Comparison of ENCODE assay signal across 1 cellular context in the genomic region with DNA sequence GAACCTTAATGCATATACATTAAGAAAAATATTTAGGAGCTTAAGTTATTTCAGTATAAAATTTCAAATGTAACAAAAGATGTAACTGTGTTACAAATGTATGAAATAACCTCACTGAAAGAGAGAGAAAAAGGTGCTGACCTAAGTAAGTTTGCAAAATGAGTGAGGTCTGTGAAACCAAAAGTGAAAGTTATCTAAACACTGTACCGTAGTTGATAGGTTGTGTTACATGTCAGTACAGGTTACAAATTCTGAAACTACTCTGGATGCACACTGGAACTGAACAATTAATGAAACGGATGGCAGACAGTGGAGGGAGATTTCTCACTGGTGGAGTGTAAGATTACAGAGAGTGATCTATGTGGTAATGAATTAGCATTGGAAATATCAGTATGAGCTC.
TF ChIP-seq lines count a peak whose summit lies in the region.

No MANE protein-coding gene starts in this region.

TF ChIP-seq in GM23338, 12 proteins besides CTCF, POLR2A, EP300 and RAD21 (continued from another document):
- TF ChIP-seq, protein P1, sequence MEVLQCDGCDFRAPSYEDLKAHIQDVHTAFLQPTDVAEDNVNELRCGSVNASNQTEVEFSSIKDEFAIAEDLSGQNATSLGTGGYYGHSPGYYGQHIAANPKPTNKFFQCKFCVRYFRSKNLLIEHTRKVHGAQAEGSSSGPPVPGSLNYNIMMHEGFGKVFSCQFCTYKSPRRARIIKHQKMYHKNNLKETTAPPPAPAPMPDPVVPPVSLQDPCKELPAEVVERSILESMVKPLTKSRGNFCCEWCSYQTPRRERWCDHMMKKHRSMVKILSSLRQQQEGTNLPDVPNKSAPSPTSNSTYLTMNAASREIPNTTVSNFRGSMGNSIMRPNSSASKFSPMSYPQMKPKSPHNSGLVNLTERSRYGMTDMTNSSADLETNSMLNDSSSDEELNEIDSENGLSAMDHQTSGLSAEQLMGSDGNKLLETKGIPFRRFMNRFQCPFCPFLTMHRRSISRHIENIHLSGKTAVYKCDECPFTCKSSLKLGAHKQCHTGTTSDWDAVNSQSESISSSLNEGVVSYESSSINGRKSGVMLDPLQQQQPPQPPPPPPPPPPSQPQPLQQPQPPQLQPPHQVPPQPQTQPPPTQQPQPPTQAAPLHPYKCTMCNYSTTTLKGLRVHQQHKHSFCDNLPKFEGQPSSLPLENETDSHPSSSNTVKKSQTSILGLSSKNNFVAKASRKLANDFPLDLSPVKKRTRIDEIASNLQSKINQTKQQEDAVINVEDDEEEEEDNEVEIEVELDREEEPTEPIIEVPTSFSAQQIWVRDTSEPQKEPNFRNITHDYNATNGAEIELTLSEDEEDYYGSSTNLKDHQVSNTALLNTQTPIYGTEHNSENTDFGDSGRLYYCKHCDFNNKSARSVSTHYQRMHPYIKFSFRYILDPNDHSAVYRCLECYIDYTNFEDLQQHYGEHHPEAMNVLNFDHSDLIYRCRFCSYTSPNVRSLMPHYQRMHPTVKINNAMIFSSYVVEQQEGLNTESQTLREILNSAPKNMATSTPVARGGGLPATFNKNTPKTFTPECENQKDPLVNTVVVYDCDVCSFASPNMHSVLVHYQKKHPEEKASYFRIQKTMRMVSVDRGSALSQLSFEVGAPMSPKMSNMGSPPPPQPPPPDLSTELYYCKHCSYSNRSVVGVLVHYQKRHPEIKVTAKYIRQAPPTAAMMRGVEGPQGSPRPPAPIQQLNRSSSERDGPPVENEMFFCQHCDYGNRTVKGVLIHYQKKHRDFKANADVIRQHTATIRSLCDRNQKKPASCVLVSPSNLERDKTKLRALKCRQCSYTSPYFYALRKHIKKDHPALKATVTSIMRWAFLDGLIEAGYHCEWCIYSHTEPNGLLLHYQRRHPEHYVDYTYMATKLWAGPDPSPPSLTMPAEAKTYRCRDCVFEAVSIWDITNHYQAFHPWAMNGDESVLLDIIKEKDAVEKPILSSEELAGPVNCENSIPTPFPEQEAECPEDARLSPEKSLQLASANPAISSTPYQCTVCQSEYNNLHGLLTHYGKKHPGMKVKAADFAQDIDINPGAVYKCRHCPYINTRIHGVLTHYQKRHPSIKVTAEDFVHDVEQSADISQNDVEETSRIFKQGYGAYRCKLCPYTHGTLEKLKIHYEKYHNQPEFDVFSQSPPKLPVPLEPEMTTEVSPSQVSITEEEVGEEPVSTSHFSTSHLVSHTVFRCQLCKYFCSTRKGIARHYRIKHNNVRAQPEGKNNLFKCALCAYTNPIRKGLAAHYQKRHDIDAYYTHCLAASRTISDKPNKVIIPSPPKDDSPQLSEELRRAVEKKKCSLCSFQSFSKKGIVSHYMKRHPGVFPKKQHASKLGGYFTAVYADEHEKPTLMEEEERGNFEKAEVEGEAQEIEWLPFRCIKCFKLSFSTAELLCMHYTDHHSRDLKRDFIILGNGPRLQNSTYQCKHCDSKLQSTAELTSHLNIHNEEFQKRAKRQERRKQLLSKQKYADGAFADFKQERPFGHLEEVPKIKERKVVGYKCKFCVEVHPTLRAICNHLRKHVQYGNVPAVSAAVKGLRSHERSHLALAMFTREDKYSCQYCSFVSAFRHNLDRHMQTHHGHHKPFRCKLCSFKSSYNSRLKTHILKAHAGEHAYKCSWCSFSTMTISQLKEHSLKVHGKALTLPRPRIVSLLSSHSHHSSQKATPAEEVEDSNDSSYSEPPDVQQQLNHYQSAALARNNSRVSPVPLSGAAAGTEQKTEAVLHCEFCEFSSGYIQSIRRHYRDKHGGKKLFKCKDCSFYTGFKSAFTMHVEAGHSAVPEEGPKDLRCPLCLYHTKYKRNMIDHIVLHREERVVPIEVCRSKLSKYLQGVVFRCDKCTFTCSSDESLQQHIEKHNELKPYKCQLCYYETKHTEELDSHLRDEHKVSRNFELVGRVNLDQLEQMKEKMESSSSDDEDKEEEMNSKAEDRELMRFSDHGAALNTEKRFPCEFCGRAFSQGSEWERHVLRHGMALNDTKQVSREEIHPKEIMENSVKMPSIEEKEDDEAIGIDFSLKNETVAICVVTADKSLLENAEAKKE (CRISPR knock-in tag; IDR thresholded peaks at IDR 0.05), result no peak
- no peak for TF ChIP-seq NANOG (IDR thresholded peaks at IDR 0.05; ENCODE audit: borderline replicate concordance)
- no peak for TF ChIP-seq CREB1 (CRISPR knock-in tag; IDR thresholded peaks at IDR 0.05; ENCODE audit: low read depth)
- no peak for TF ChIP-seq ZNF331 (CRISPR knock-in tag; IDR thresholded peaks at IDR 0.05; ENCODE audit: low read depth)
- TF ChIP-seq POLR2AphosphoS5 (IDR thresholded peaks at IDR 0.05; ENCODE audit: low read depth), result no peak
